In the genomic region with DNA sequence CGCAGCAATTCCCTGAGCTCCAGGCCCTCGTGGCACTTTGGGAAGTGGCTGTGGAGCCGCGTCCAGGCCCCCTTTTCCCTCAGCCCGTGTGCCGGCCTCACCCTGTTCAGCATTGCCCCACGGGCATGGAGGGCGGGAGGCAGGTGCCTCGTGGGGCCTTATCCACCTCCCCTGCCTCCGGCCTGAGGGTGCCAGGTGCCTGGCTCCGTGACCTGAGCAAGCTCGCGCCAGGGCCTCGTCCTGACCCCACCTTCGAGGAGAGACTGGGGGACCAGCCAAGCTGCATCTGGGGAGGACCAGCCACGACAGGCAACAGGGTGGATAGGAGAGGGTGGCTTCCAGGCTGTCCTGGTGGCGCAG, we compare ENCODE assay signal across 28 cellular contexts. TPM values are rescaled to one million over a fixed set of nuclear protein-coding genes. Genes with fewer than 3 reads are reported as not detected.
"Had no signal": no experiment of that assay in that cellular context is flagged by ENCODE, and none has a peak within 500 bp of the region (broad histone marks: within the 10 kb centered on the region; RNA-seq: fewer than 3 reads in every experiment).

No MANE protein-coding gene starts in this region.

- H3K4me1 ChIP-seq: neural progenitor cell, suprapubic skin, tibial artery, upper lobe of right lung had no signal

- H3K9me3 ChIP-seq: left ventricle myocardium inferior, ovary, sigmoid colon, spleen, suprapubic skin, thoracic aorta, tibial artery, upper lobe of right lung had no signal

- H3K4me2 ChIP-seq: neural progenitor cell had no signal

- H3K27ac ChIP-seq: left ventricle myocardium inferior, neural progenitor cell, ovary, sigmoid colon, spleen, suprapubic skin, thoracic aorta, tibial artery, upper lobe of right lung had no signal

- H3K27me3 ChIP-seq: neural progenitor cell, ovary, sigmoid colon, spleen, suprapubic skin, tibial artery, upper lobe of right lung had no signal

- H2AFZ ChIP-seq: neural progenitor cell had no signal

- H3K36me3 ChIP-seq: neural progenitor cell, ovary, upper lobe of right lung had no signal

- DNase-seq: hypothalamus; immature natural killer cell; kidney; left ventricle myocardium inferior; mesendoderm; naive B cell; natural killer cell; nephron progenitor cell; ovary; sigmoid colon; small intestine; spleen; stimulated activated CD4-positive, alpha-beta T cell treated with anti-CD3 and anti-CD28 coated beads, Interleukin-4, amount 100 ng/mL, for 24 hours; stimulated activated naive CD4-positive, alpha-beta T cell; tibial artery; upper lobe of right lung had no signal

- H3K4me3 ChIP-seq: left ventricle myocardium inferior, lung, neural progenitor cell, ovary, sigmoid colon, spleen, suprapubic skin, thoracic aorta, tibial artery, upper lobe of right lung had no signal

- ATAC-seq: natural killer cell; stimulated activated effector memory CD8-positive, alpha-beta T cell treated with anti-CD3 and anti-CD28 coated beads, Interleukin-12 subunit alpha, Interleukin-12 subunit beta, amount 100 ng/mL, for 72 hours; upper lobe of right lung had no signal

RNA-seq across cellular contexts. Expression of a gene that starts 27.7 kb away (rescaled TPM):
- total RNA-seq: kidney, left ventricle myocardium inferior, lower leg skin, lung, mononuclear cell, natural killer cell, omental fat pad, ovary, progenitor cell of endocrine pancreas, pulmonary artery endothelial cell, renal cortical epithelial cell, sigmoid colon, spleen, subcutaneous adipose tissue, suprapubic skin, thoracic aorta, upper lobe of right lung had no signal
- polyA plus RNA-seq: immature natural killer cell, lung, ovary, sigmoid colon, small intestine, spleen had no signal
